ENCODE assay signal across 15 cellular contexts in genomic region chr4:151315212-151315886, GRCh38. TPM values are rescaled to one million over a fixed set of nuclear protein-coding genes. Genes with fewer than 3 reads are reported as not detected.
A peak's percentile ranks its signal among the peaks of the same experiment; 100 is the strongest.
DNase-seq lines count a peak whose midpoint lies in the region; ATAC-seq, FAIRE-seq and TF ChIP-seq lines count a peak whose summit lies in the region.
"Had no signal": no experiment of that assay in that cellular context is flagged by ENCODE, and none has a peak within 500 bp of the region (broad histone marks: within the 10 kb centered on the region; RNA-seq: fewer than 3 reads in every experiment).

No MANE protein-coding gene starts in this region.

- TF ChIP-seq CTCF in Calu3 (IDR thresholded peaks at IDR 0.05; ENCODE audit: unreplicated experiment) (no peak), gastroesophageal sphincter (IDR thresholded peaks at IDR 0.05) (no peak), pancreas (IDR thresholded peaks at IDR 0.05) (no peak)

- WGBS in gastroesophageal sphincter (ENCODE audit: low coverage in 1 of 2), 2 donors: 22 to 25% methylated on average over 2 of the region's 2 CpGs
- 49 to 50% methylated on average over 2 of the region's 2 CpGs for WGBS in pancreas, 2 donors

- peak; percentile 55 for ATAC-seq in gastroesophageal sphincter
- ATAC-seq in pancreas: peak; percentile 63 to 90 (median 80)
- no peak for ATAC-seq in HG03342 (IDR thresholded peaks at IDR 0.05; ENCODE audit: unreplicated experiment)
- ATAC-seq in HG03354 (IDR thresholded peaks at IDR 0.05; ENCODE audit: poor library complexity, severe bottlenecking, unreplicated experiment): no peak
- ATAC-seq: activated CD4-positive, alpha-beta T cell treated with anti-CD3 and anti-CD28 coated beads for 36 hours had no signal

- DNase-seq in Calu3: no peak
- DNase-seq in SW480 (ENCODE audit: low spot score): peak; percentile 39
- DNase-seq in pancreas: no peak
- no peak for DNase-seq in GF-D8 (lab: John Stamatoyannopoulos, UW)
- DNase-seq in HTR-8/SVneo (ENCODE audit: insufficient read length, low spot score): no peak
- DNase-seq: activated CD4-positive, alpha-beta T cell treated with anti-CD3 and anti-CD28 coated beads for 36 hours; BE2C; MV-4-11; NCI-H510A had no signal

- H3K27me3 ChIP-seq in gastroesophageal sphincter (no peaks in the 10 kb centered on the region), pancreas (no peaks in the 10 kb centered on the region)
- H3K27me3 ChIP-seq: BE2C had no signal

- H3K9me3 ChIP-seq in gastroesophageal sphincter: no peaks in the 10 kb centered on the region
- no peaks in the 10 kb centered on the region for H3K9me3 ChIP-seq in pancreas
- H3K9me3 ChIP-seq: BE2C had no signal

- FAIRE-seq in pancreas (lab: Jason Lieb, UNC) (no peak), HTR-8/SVneo (lab: Jason Lieb, UNC) (no peak)
- FAIRE-seq: H1 had no signal

- no peaks in the 10 kb centered on the region for H3K27me3 Mint-ChIP-seq in Calu3 (ENCODE audit: unreplicated experiment)

- H3K4me3 Mint-ChIP-seq in Calu3 (ENCODE audit: low read depth, unreplicated experiment): peak overlapping the region; percentile 19
- H3K4me3 Mint-ChIP-seq: activated CD4-positive, alpha-beta T cell treated with anti-CD3 and anti-CD28 coated beads for 36 hours had no signal

- TF ChIP-seq POLR2A in gastroesophageal sphincter (IDR thresholded peaks at IDR 0.05): no peak

- H3K4me3 ChIP-seq in gastroesophageal sphincter (no peak overlapping the region), pancreas (no peak overlapping the region)

- peaks cover 4% of the 10 kb centered on the region for H3K36me3 Mint-ChIP-seq in Calu3 (ENCODE audit: insufficient read depth, unreplicated experiment)

- BruUV-seq in Calu3 (replicated peaks; lab: Mats Ljungman, UMichigan): no TSS peak

- CTCF ChIA-PET in Calu3 (lab: Charles Lee): no interaction called here

- no peaks in the 10 kb centered on the region for H3K9me3 Mint-ChIP-seq in Calu3 (ENCODE audit: low read depth, unreplicated experiment)
- H3K9me3 Mint-ChIP-seq: activated T-helper 2 cell treated with anti-CD3 and anti-CD28 coated beads, Interferon-gamma antibody, Interleukin-2, Interleukin-4, amounts not matched to agents 10 μg/mL and 5 μg/mL and 100 μg/mL, durations not matched to agents 14 hours and 24 hours and 36 hours had no signal

- intact Hi-C loops in Calu3 (cut with micrococcal nuclease; ENCODE audit: unreplicated experiment): no loop called here
- intact Hi-C loops in pancreas (cut with DNase I): no loop called here

- peaks cover 40% of the 10 kb centered on the region for H3K4me1 Mint-ChIP-seq in Calu3 (ENCODE audit: low read depth, unreplicated experiment)
- H3K4me1 Mint-ChIP-seq: activated CD4-positive, alpha-beta T cell treated with anti-CD3 and anti-CD28 coated beads for 36 hours had no signal

- H3K36me3 ChIP-seq in gastroesophageal sphincter (no peaks in the 10 kb centered on the region), pancreas (no peaks in the 10 kb centered on the region)
- H3K36me3 ChIP-seq: BE2C had no signal

- no peak for TF ChIP-seq EP300 in gastroesophageal sphincter (IDR thresholded peaks at IDR 0.05)

- H3K27ac Mint-ChIP-seq in Calu3 (ENCODE audit: unreplicated experiment): peak overlapping the region; percentile 45
- H3K27ac Mint-ChIP-seq: activated CD4-positive, alpha-beta T cell treated with anti-CD3 and anti-CD28 coated beads for 36 hours; activated T-helper 2 cell treated with anti-CD3 and anti-CD28 coated beads, Interferon-gamma antibody, Interleukin-2, Interleukin-4, amounts not matched to agents 10 μg/mL and 5 μg/mL and 100 μg/mL, durations not matched to agents 14 hours and 24 hours and 36 hours had no signal

- H3K27ac ChIP-seq in gastroesophageal sphincter (peak overlapping the region; percentile 68 to 80 (median 75)), pancreas (peak overlapping the region in 2 of 4 donors; percentile 62 to 64)

- H3K4me1 ChIP-seq in gastroesophageal sphincter (peaks cover 13 to 57% (median 18%) of the 10 kb centered on the region in 3 donors), pancreas (peaks cover 0 to 26% (median 18%) of the 10 kb centered on the region in 3 donors)
- H3K4me1 ChIP-seq: BE2C had no signal

RNA-seq across cellular contexts. Expression of gene SH3D19, which starts 10.1 kb away (rescaled TPM):
- total RNA-seq in Calu3 (2022) (15.5 and 16.8 TPM in 2 replicates), gastroesophageal sphincter (100 to 1,000 TPM; 117 to 200 (median 168) TPM), pancreas (10 to 100 TPM; 11.9 to 34.5 (median 14.6) TPM)
- 10 to 100 TPM; 12.3 to 13.1 TPM for polyA plus RNA-seq in pancreas
- total RNA-seq: activated CD4-positive, alpha-beta T cell treated with anti-CD3 and anti-CD28 coated beads for 36 hours; activated T-helper 2 cell treated with anti-CD3 and anti-CD28 coated beads, Interferon-gamma antibody, Interleukin-2, Interleukin-4, amounts not matched to agents 10 μg/mL and 5 μg/mL and 100 μg/mL, durations not matched to agents 14 hours and 24 hours and 36 hours had no signal

RNA-seq across cellular contexts. Expression of gene PRSS48, which starts 38.4 kb away (rescaled TPM):
- total RNA-seq in Calu3 (2022) (not detected in 2 replicates), gastroesophageal sphincter (not detected), pancreas (not detected)
- not detected for polyA plus RNA-seq in pancreas
- total RNA-seq: activated CD4-positive, alpha-beta T cell treated with anti-CD3 and anti-CD28 coated beads for 36 hours; activated T-helper 2 cell treated with anti-CD3 and anti-CD28 coated beads, Interferon-gamma antibody, Interleukin-2, Interleukin-4, amounts not matched to agents 10 μg/mL and 5 μg/mL and 100 μg/mL, durations not matched to agents 14 hours and 24 hours and 36 hours; H1; myocyte had no signal
- polyA plus RNA-seq: H1 had no signal

Comparison
In these comparisons a context has a peak if more than half of its experiments do, and no peak if none do; other contexts are left out.
1. ATAC-seq: peak in gastroesophageal sphincter (single experiment) and pancreas (4 of 4); none in HG03342 (single experiment) and HG03354 (single experiment).